In the genomic region with DNA sequence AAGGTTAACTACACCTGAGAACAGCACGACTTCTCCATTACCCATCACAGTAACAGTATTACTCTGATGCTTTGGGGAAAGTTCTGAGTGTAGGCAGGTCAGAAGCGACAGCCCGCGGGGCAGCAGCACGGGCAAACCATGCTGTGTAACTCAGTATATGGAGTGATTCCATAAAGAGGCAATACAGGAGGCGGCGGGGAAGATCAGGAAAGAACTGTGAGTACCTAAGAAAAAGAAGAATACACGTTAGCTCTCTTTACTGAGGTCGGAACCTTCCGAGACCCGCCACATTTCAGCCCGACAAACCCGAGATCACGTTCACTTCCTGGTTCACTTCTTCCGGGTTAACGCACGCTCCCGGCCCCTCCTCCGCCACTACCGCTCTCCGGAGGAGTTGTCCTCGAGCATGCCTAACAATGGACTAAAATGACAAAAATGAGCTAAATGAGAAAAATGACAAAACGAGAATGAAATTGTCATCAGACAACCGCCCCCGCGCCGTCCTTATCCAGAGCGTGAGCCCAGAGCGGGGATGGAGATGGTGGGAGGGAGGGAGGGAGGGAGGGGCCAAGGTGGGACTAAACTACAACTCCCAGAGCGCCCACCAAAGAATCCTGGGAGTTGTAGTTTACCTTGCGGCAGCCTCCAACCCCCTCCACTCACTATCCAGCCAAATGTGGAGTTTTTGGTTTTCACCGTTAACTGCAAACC, we compare ENCODE assay signal across 8 cellular contexts. TPM values are rescaled to one million over a fixed set of nuclear protein-coding genes. Genes with fewer than 3 reads are reported as not detected.
DNase-seq lines count a peak whose midpoint lies in the region; ATAC-seq and TF ChIP-seq lines count a peak whose summit lies in the region.

A gene with protein sequence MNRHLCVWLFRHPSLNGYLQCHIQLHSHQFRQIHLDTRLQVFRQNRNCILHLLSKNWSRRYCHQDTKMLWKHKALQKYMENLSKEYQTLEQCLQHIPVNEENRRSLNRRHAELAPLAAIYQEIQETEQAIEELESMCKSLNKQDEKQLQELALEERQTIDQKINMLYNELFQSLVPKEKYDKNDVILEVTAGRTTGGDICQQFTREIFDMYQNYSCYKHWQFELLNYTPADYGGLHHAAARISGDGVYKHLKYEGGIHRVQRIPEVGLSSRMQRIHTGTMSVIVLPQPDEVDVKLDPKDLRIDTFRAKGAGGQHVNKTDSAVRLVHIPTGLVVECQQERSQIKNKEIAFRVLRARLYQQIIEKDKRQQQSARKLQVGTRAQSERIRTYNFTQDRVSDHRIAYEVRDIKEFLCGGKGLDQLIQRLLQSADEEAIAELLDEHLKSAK (minus strand): TSS at position 316 of the 711 bp plus-strand sequence. CDS start 2,669 bp downstream, outside the sequence.

- H3K27me3 Mint-ChIP-seq in activated T-cell treated with anti-CD3 and anti-CD28 coated beads, Interleukin-2, amount 50 U/mL, for 24 hours, result no peaks in the 10 kb centered on the region

- peak within 1 kb of the TSS; percentile 99 for H3K27ac Mint-ChIP-seq in activated T-cell treated with anti-CD3 and anti-CD28 coated beads, Interleukin-2, amount 50 U/mL, for 24 hours

- TF ChIP-seq RAD21 in Ishikawa (IDR thresholded peaks at IDR 0.05; ENCODE audit: low read depth), result no peak

- peaks cover 2% of the 10 kb centered on the region for H3K9me3 Mint-ChIP-seq in activated T-cell treated with anti-CD3 and anti-CD28 coated beads, Interleukin-2, amount 50 U/mL, for 24 hours

- DNase-seq in DMS153 treated with DMSO at 0.1 percent for 48 hours (lab: John Stamatoyannopoulos, UW; ENCODE audit: unreplicated experiment) (peak; percentile 87), myocyte (ENCODE audit: low read depth) (peak; percentile 85)
- DNase-seq in activated T-cell treated with anti-CD3 and anti-CD28 coated beads, Interleukin-2, amount 50 U/mL, for 24 hours, result peak; percentile 89
- DNase-seq in stimulated activated CD8-positive, alpha-beta memory T cell treated with anti-CD3 and anti-CD28 coated beads, Interleukin-7, amount 100 ng/mL, for 48 hours (ENCODE audit: extremely low read depth in 1 of 2, low read depth in 1 of 2), result peak; percentile 51 to 65

- no peak for TF ChIP-seq EP300 in Ishikawa (IDR thresholded peaks at IDR 0.05; ENCODE audit: borderline replicate concordance)

- ATAC-seq in GM21619 (IDR thresholded peaks at IDR 0.05; ENCODE audit: unreplicated experiment), result peak; percentile 93
- ATAC-seq in esophagus mucosa, result peak; percentile 83

- peak within 1 kb of the TSS; percentile 97 for H3K4me3 Mint-ChIP-seq in activated T-cell treated with anti-CD3 and anti-CD28 coated beads, Interleukin-2, amount 50 U/mL, for 24 hours

- peaks cover 26% of the 10 kb centered on the region for H3K4me1 Mint-ChIP-seq in activated T-cell treated with anti-CD3 and anti-CD28 coated beads, Interleukin-2, amount 50 U/mL, for 24 hours (ENCODE audit: low read depth)

- peaks cover 53% of the 10 kb centered on the region for H3K36me3 Mint-ChIP-seq in activated T-cell treated with anti-CD3 and anti-CD28 coated beads, Interleukin-2, amount 50 U/mL, for 24 hours (ENCODE audit: low read depth)

TF ChIP-seq in Ishikawa, 13 proteins besides CTCF, POLR2A, EP300 and RAD21:
- TF ChIP-seq FOXM1 (IDR thresholded peaks at IDR 0.05; ENCODE audit: borderline replicate concordance, low read depth) (no peak), TCF12 (IDR thresholded peaks at IDR 0.05; ENCODE audit: low read depth) (peak; percentile 66; the same call in 1 of the 2 replicates), TAF1 (IDR thresholded peaks at IDR 0.05; ENCODE audit: low read depth) (peak; percentile 45; the same call in 1 of the 2 replicates), MAX (IDR thresholded peaks at IDR 0.05) (peak; percentile 77), TEAD4 (IDR thresholded peaks at IDR 0.05) (no peak), USF1 (IDR thresholded peaks at IDR 0.05) (peak; percentile 59; the same call in 1 of the 2 replicates), YY1 (IDR thresholded peaks at IDR 0.05; ENCODE audit: low read depth) (peak; percentile 51; the same call in 1 of the 2 replicates)

TF ChIP-seq in PFSK-1, 5 proteins besides CTCF, POLR2A, EP300 and RAD21:
- TF ChIP-seq TAF1 (IDR thresholded peaks at IDR 0.05; ENCODE audit: borderline replicate concordance, insufficient read depth, low read length), result peak; percentile 53; the same call in 1 of the 2 replicates
- TF ChIP-seq POLR2AphosphoS5 (IDR thresholded peaks at IDR 0.05; ENCODE audit: low read depth, low read length), result peak; percentile 59; the same call in 1 of the 2 replicates
- TF ChIP-seq REST (IDR thresholded peaks at IDR 0.05; ENCODE audit: insufficient read depth in 1 of 2, low read depth in 2 of 2, low read length in 2 of 2), result no peak
- TF ChIP-seq FOXP2 (optimal IDR thresholded peaks at IDR 0.05; ENCODE audit: borderline replicate concordance, extremely low read depth, extremely low read length, insufficient read depth), result no peak
- no peak for TF ChIP-seq SIN3A (IDR thresholded peaks at IDR 0.05; ENCODE audit: borderline replicate concordance, insufficient read depth, low read length)

RNA-seq across cellular contexts. Expression of the gene that starts here (rescaled TPM):
- 4.6 TPM for polyA plus RNA-seq in PFSK-1 (2012; ENCODE audit: insufficient read length, low read depth)
- total RNA-seq in esophagus mucosa (9.2 TPM), myocyte (8.8 and 10.1 TPM in 2 replicates)
- polyA plus RNA-seq in myocyte (2012), result 7.0 TPM

Comparison
In these comparisons a context has a peak if more than half of its experiments do, and no peak if none do; other contexts are left out.
1. Peak in every context shown above with its lines: DNase-seq and ATAC-seq.